ENCODE assay signal across 22 cellular contexts in genomic region chr7:81294897-81295515, GRCh38.
A peak's percentile ranks its signal among the peaks of the same experiment; 100 is the strongest.
DNase-seq lines count a peak whose midpoint lies in the region; ATAC-seq, FAIRE-seq and TF ChIP-seq lines count a peak whose summit lies in the region.
"Had no signal": no experiment of that assay in that cellular context is flagged by ENCODE, and none has a peak within 500 bp of the region (broad histone marks: within the 10 kb centered on the region; RNA-seq: fewer than 3 reads in every experiment).

No MANE protein-coding gene starts in this region.

- intact Hi-C loops in spleen (cut with DNase I; ENCODE audit: low total_unique reads), result no loop called here

- no peaks in the 10 kb centered on the region for H3K9me3 ChIP-seq in SJCRH30 (replicated peaks)
- peaks cover 0 to 5% (median 0%) of the 10 kb centered on the region in 8 donors for H3K9me3 ChIP-seq in spleen
- H3K9me3 ChIP-seq in WERI-Rb-1 (ENCODE audit: severe bottlenecking), result no peaks in the 10 kb centered on the region

- DNase-seq in SJCRH30 (peak; percentile 74 to 79), myocyte (ENCODE audit: low read depth) (peak; percentile 94), spleen (peak; percentile 68), urothelium cell line (ENCODE audit: low spot score) (no peak), DMS153 (lab: John Stamatoyannopoulos, UW) (no peak), WERI-Rb-1 (no peak)
- DNase-seq in activated T-cell treated with anti-CD3 and anti-CD28 coated beads, Interleukin-2, amount 50 U/mL, for 72 hours, result no peak
- DNase-seq: CD4-positive, alpha-beta T cell; COR-L47; GM23248; HCEC 1CT; IMR-90; NCI-H1105; NCI-H146; NCI-H2029; NCI-H226; NCI-H524; NCI-H774; NK-92 treated with Interleukin-12 subunit alpha and Interleukin-12 subunit beta, amount 100 ng/mL, for 24 hours; SIG-M5 had no signal

- H3K27me3 ChIP-seq in SJCRH30 (no peaks in the 10 kb centered on the region), spleen (replicated peaks in 1 of 7) (no peaks in the 10 kb centered on the region), WERI-Rb-1 (ENCODE audit: insufficient read depth, low read depth, severe bottlenecking) (no peaks in the 10 kb centered on the region)

- TF ChIP-seq CTCF in spleen (IDR thresholded peaks at IDR 0.05 in 8 of 11, conservative IDR thresholded peaks at IDR 0.05 in 3 of 11) (no peak), WERI-Rb-1 (IDR thresholded peaks at IDR 0.05; ENCODE audit: low read depth, low read length) (no peak)

- ATAC-seq in activated T-cell treated with anti-CD3 and anti-CD28 coated beads, Interleukin-2, amount 50 U/mL, for 72 hours (replicated peaks in 1 of 2), result no peak

- no peaks in the 10 kb centered on the region for H3K36me3 ChIP-seq in SJCRH30
- no peaks in the 10 kb centered on the region for H3K36me3 ChIP-seq in spleen
- H3K36me3 ChIP-seq in WERI-Rb-1, result no peaks in the 10 kb centered on the region

- TF ChIP-seq POLR2A in spleen (IDR thresholded peaks at IDR 0.05), result no peak

- H3K4me3 ChIP-seq in SJCRH30 (no peak overlapping the region), spleen (no peak overlapping the region), WERI-Rb-1 (ENCODE audit: low read depth, low read length) (no peak overlapping the region)
- H3K4me3 ChIP-seq: GM23248 had no signal

- no peaks in the 10 kb centered on the region for H3K27me3 Mint-ChIP-seq in activated T-cell treated with anti-CD3 and anti-CD28 coated beads, Interleukin-2, amount 50 U/mL, for 72 hours (ENCODE audit: low read depth)
- H3K27me3 Mint-ChIP-seq: CD4-positive, alpha-beta T cell had no signal

- WGBS in spleen, 5 donors, result 87 to 97% (median 93%) methylated on average over 8 to 12 of the region's 12 CpGs

- peaks cover 0 to 4% of the 10 kb centered on the region in 2 donors for H3K36me3 Mint-ChIP-seq in activated T-cell treated with anti-CD3 and anti-CD28 coated beads, Interleukin-2, amount 50 U/mL, for 72 hours (ENCODE audit: insufficient read depth in 2 of 2)

- H3K4me3 Mint-ChIP-seq in activated T-cell treated with anti-CD3 and anti-CD28 coated beads, Interleukin-2, amount 50 U/mL, for 72 hours, result no peak overlapping the region
- H3K4me3 Mint-ChIP-seq: CD4-positive, alpha-beta T cell had no signal

- peaks cover 0 to 7% of the 10 kb centered on the region in 2 donors for H3K9me3 Mint-ChIP-seq in activated T-cell treated with anti-CD3 and anti-CD28 coated beads, Interleukin-2, amount 50 U/mL, for 72 hours

- H3K27ac ChIP-seq in SJCRH30, result no peak overlapping the region
- no peak overlapping the region for H3K27ac ChIP-seq in spleen
- no peak overlapping the region for H3K27ac ChIP-seq in WERI-Rb-1
- H3K27ac ChIP-seq: GM23248, KMS-11 had no signal

- H3K4me1 Mint-ChIP-seq in activated T-cell treated with anti-CD3 and anti-CD28 coated beads, Interleukin-2, amount 50 U/mL, for 72 hours (ENCODE audit: low read depth), result no peaks in the 10 kb centered on the region

- H3K4me1 ChIP-seq in SJCRH30, result peaks cover 17% of the 10 kb centered on the region
- no peaks in the 10 kb centered on the region for H3K4me1 ChIP-seq in spleen

- FAIRE-seq in urothelium cell line (lab: Jason Lieb, UNC), result peak; percentile 79
- FAIRE-seq: GM12891 had no signal

- no peak overlapping the region for H3K27ac Mint-ChIP-seq in activated T-cell treated with anti-CD3 and anti-CD28 coated beads, Interleukin-2, amount 50 U/mL, for 72 hours
- H3K27ac Mint-ChIP-seq: CD4-positive, alpha-beta T cell had no signal

Comparison
In these comparisons a context has a peak if more than half of its experiments do, and no peak if none do; other contexts are left out.
1. DNase-seq: peak in SJCRH30 (2 of 2), myocyte (single experiment) and spleen (single experiment); none in urothelium cell line (single experiment), DMS153 (single experiment), activated T-cell treated with anti-CD3 and anti-CD28 coated beads, Interleukin-2, amount 50 U/mL, for 72 hours (0 of 2) and WERI-Rb-1 (single experiment).